Comparison of ENCODE assay signal across 16 cellular contexts in the genomic region with DNA sequence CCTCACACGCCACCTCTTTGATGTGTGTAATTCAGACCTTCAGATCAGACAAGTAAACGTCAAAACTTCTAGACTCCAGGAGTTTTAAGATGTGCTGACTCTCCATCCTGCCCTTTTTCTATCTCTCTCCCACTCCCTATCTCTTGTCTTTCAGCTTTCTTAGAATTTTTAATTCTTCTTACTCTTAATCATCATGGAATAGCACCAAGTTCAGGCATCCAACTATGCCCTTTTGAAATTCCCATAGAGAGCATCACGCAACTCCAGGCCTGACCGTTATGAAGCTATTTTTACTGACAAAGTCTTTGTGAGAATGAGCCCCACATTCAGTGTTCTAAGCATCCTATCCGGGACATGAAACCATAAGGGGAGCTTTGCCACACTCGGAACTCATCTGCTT.
"Had no signal": no experiment of that assay in that cellular context is flagged by ENCODE, and none has a peak within 500 bp of the region (broad histone marks: within the 10 kb centered on the region; RNA-seq: fewer than 3 reads in every experiment).

No MANE protein-coding gene starts in this region.

- H3K36me3 ChIP-seq: right lobe of liver, stomach, thoracic aorta had no signal

- H3K4me3 ChIP-seq: right lobe of liver, stomach, thoracic aorta had no signal

- H3K27me3 ChIP-seq: right lobe of liver had no signal

- ATAC-seq: naive thymus-derived CD4-positive, alpha-beta T cell had no signal

- H3K4me1 ChIP-seq: right lobe of liver had no signal

- H3K27ac ChIP-seq: right lobe of liver, stomach, thoracic aorta had no signal

- H3K9me3 ChIP-seq: right lobe of liver, stomach, thoracic aorta had no signal

- DNase-seq: effector CD4-positive, alpha-beta T cell; endodermal cell; erythroblast; foreskin melanocyte; islet precursor cell; mesendoderm; naive thymus-derived CD4-positive, alpha-beta T cell; nephron progenitor cell; posterior cingulate gyrus; right lobe of liver; stimulated activated CD4-positive, alpha-beta T cell treated with anti-CD3 and anti-CD28 coated beads, Interleukin-2, amount 100 ng/mL, for 24 hours; stimulated activated naive CD4-positive, alpha-beta T cell; stomach; substantia nigra; trophoblast cell had no signal
